In the genomic region with DNA sequence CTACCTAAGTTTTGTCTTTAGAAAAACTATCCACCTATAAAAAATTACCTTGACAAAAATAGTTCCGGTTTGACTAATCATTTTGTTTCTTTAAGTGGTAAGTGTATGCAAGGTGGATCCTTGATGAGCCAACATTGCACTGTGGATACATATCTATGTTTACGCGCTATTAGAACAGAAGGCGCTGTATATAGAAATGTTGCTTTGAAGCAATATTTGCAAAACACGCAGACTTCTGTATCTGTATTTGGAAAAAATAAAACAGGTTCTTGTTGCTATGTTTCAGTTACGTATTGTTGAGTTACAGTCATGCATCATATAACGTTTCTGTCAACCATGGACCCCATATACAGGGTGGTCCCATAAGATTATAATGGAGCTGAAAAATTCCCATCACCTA, we compare ENCODE assay signal across 8 cellular contexts.
"Had no signal": no experiment of that assay in that cellular context is flagged by ENCODE, and none has a peak within 500 bp of the region (broad histone marks: within the 10 kb centered on the region; RNA-seq: fewer than 3 reads in every experiment).

No MANE protein-coding gene starts in this region.

- ATAC-seq: GM12878 had no signal

- H3K4me3 ChIP-seq: GM12878 had no signal

- FAIRE-seq: G401.6, GM12878, GM12891, GM12892, GM18507, GM19239 had no signal

- DNase-seq: GDM1, GF-D8 had no signal
